In the genomic region with DNA sequence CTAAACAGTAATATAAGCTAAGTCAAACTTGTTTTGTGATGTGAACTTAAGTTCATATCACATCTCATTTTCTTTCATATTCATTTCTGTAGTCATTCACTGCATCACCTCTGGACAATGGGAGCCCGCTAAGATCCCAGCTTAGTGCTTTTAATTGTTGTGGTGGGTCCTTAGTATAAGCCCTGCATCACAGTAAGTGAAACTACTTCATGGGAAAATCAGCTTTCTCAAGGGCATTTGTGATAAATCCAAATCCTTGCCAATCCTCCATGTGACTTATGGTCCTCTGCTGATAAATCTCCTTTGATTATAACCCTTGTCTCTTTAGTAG, we compare ENCODE assay signal across 33 cellular contexts.
A peak's percentile ranks its signal among the peaks of the same experiment; 100 is the strongest.
DNase-seq lines count a peak whose midpoint lies in the region; ATAC-seq and TF ChIP-seq lines count a peak whose summit lies in the region.
"Had no signal": no experiment of that assay in that cellular context is flagged by ENCODE, and none has a peak within 500 bp of the region (broad histone marks: within the 10 kb centered on the region; RNA-seq: fewer than 3 reads in every experiment).

No MANE protein-coding gene starts in this region.

- H3K36me3 ChIP-seq in heart left ventricle = peaks cover 0 to 5% (median 0%) of the 10 kb centered on the region in 9 donors
- no peaks in the 10 kb centered on the region for H3K36me3 ChIP-seq in right atrium auricular region
- no peaks in the 10 kb centered on the region for H3K36me3 ChIP-seq in adrenal gland (replicated peaks in 1 of 2)
- H3K36me3 ChIP-seq: MG63, SJCRH30, spleen, thyroid gland, uterus had no signal

- H3K36me3 Mint-ChIP-seq in progenitor cell of endocrine pancreas (ENCODE audit: insufficient read depth) = peaks cover 46% of the 10 kb centered on the region
- H3K36me3 Mint-ChIP-seq: activated CD8-positive, alpha-beta memory T cell treated with anti-CD3 and anti-CD28 coated beads, Interleukin-2, amount 10 ng/mL, durations not matched to agents 7 days and 5 days; CD14-positive monocyte had no signal

- H3K4me1 Mint-ChIP-seq in progenitor cell of endocrine pancreas (ENCODE audit: low read depth) = peaks cover 25% of the 10 kb centered on the region
- H3K4me1 Mint-ChIP-seq: activated CD8-positive, alpha-beta memory T cell treated with anti-CD3 and anti-CD28 coated beads, Interleukin-2, amount 10 ng/mL, durations not matched to agents 7 days and 5 days had no signal

- ATAC-seq in heart left ventricle (no peak), left lobe of liver (peak; percentile 25), HG02852 (IDR thresholded peaks at IDR 0.05; ENCODE audit: unreplicated experiment) (no peak)
- ATAC-seq: activated CD8-positive, alpha-beta memory T cell treated with anti-CD3 and anti-CD28 coated beads, Interleukin-2, amount 10 ng/mL, durations not matched to agents 7 days and 5 days; esophagus mucosa; foreskin keratinocyte; right cardiac atrium had no signal

- H3K27ac Mint-ChIP-seq in progenitor cell of endocrine pancreas = peak overlapping the region; percentile 86
- H3K27ac Mint-ChIP-seq: activated CD8-positive, alpha-beta memory T cell treated with anti-CD3 and anti-CD28 coated beads, Interleukin-2, amount 10 ng/mL, durations not matched to agents 7 days and 5 days; CD14-positive monocyte had no signal

- peaks cover 0 to 15% (median 0%) of the 10 kb centered on the region in 12 donors for H3K9me3 ChIP-seq in heart left ventricle
- no peaks in the 10 kb centered on the region for H3K9me3 ChIP-seq in right atrium auricular region
- H3K9me3 ChIP-seq in adrenal gland (replicated peaks in 1 of 3) = no peaks in the 10 kb centered on the region
- H3K9me3 ChIP-seq: SJCRH30, thyroid gland, uterus had no signal

- no peak for TF ChIP-seq CTCF in heart left ventricle (IDR thresholded peaks at IDR 0.05)
- TF ChIP-seq CTCF in right atrium auricular region (IDR thresholded peaks at IDR 0.05) = no peak
- TF ChIP-seq CTCF in adrenal gland (IDR thresholded peaks at IDR 0.05) = no peak
- TF ChIP-seq CTCF in progenitor cell of endocrine pancreas (IDR thresholded peaks at IDR 0.05; ENCODE audit: unreplicated experiment) = no peak
- TF ChIP-seq CTCF in foreskin fibroblast (IDR thresholded peaks at IDR 0.05; ENCODE audit: low read depth, low read length) = no peak

- H3K4me1 ChIP-seq in heart left ventricle = peaks cover 0 to 48% (median 23%) of the 10 kb centered on the region in 12 donors
- peaks cover 0 to 23% of the 10 kb centered on the region in 2 donors for H3K4me1 ChIP-seq in right atrium auricular region
- peaks cover 12 to 40% of the 10 kb centered on the region in 2 donors for H3K4me1 ChIP-seq in adrenal gland (replicated peaks in 1 of 2)
- H3K4me1 ChIP-seq: Caco-2, spleen had no signal

- peaks cover 19% of the 10 kb centered on the region for H3K9me3 Mint-ChIP-seq in progenitor cell of endocrine pancreas (ENCODE audit: low read depth)

- intact Hi-C loops in heart left ventricle (cut with DNase I) = loop anchor here in 1 of 10 donors (10.0 kb wide), 1 partner anchor 57 kb away; no protein-coding TSS in a partner anchor
- intact Hi-C loops in adrenal gland (cut with DNase I) = no loop called here

- no peak for TF ChIP-seq POLR2A in heart left ventricle (IDR thresholded peaks at IDR 0.05)
- no peak for TF ChIP-seq POLR2A in adrenal gland (IDR thresholded peaks at IDR 0.05)

- H3K27ac ChIP-seq in heart left ventricle (peak overlapping the region in 7 of 12 donors; percentile 3 to 47 (median 33)), right atrium auricular region (peak overlapping the region in 1 of 2 donors; percentile 24), adrenal gland (peak overlapping the region in 3 of 5 donors; percentile 6 to 51 (median 34))
- H3K27ac ChIP-seq: foreskin keratinocyte, GM23248, parathyroid adenoma, SJCRH30, spleen, thyroid gland, uterus had no signal

- H3K4me3 Mint-ChIP-seq in progenitor cell of endocrine pancreas (ENCODE audit: low read depth) = no peak overlapping the region
- H3K4me3 Mint-ChIP-seq: activated CD8-positive, alpha-beta memory T cell treated with anti-CD3 and anti-CD28 coated beads, Interleukin-2, amount 10 ng/mL, durations not matched to agents 7 days and 5 days; CD14-positive monocyte had no signal

- no peaks in the 10 kb centered on the region for H3K27me3 Mint-ChIP-seq in progenitor cell of endocrine pancreas
- H3K27me3 Mint-ChIP-seq: activated CD8-positive, alpha-beta memory T cell treated with anti-CD3 and anti-CD28 coated beads, Interleukin-2, amount 10 ng/mL, durations not matched to agents 7 days and 5 days had no signal

- DNase-seq in heart left ventricle (no peak), right atrium auricular region (ENCODE audit: low spot score) (no peak), adrenal gland (no peak), left lobe of liver (ENCODE audit: low spot score) (no peak), progenitor cell of endocrine pancreas (ENCODE audit: low spot score, unreplicated experiment) (no peak), foreskin fibroblast (no peak), DMS 273 treated with DMSO at 0.1 percent for 48 hours (lab: John Stamatoyannopoulos, UW) (no peak)
- DNase-seq: activated CD4-positive, alpha-beta T cell treated with anti-CD3 and anti-CD28 coated beads, Interleukin-2, amount 50 U/mL, for 4 hours; activated CD8-positive, alpha-beta memory T cell treated with anti-CD3 and anti-CD28 coated beads, Interleukin-2, amount 10 ng/mL, durations not matched to agents 7 days and 5 days; activated T-cell treated with anti-CD3 and anti-CD28 coated beads, Interleukin-2, amount 50 U/mL, for 48 hours; Caco-2; central memory CD4-positive, alpha-beta T cell; DND-41; foreskin keratinocyte; GM23248; head of caudate nucleus; KBM-7; kidney glomerular epithelial cell; mammary epithelial cell; MG63; NCI-H2081; NCI-H345; NCI-H748 treated with DMSO at 0.1 percent for 48 hours; right cardiac atrium; spleen; stimulated activated CD4-positive, alpha-beta T cell treated with anti-CD3 and anti-CD28 coated beads, Interleukin-2, amount 100 ng/mL, for 24 hours; thyroid gland; uterus had no signal

- 79 to 100% (median 95%) methylated on average over 1 of the region's 1 CpG for WGBS in heart left ventricle, 4 donors
- WGBS in adrenal gland, 4 donors = 74 to 82% (median 80%) methylated on average over 1 of the region's 1 CpG

- H3K27me3 ChIP-seq in heart left ventricle = no peaks in the 10 kb centered on the region
- H3K27me3 ChIP-seq in right atrium auricular region = no peaks in the 10 kb centered on the region
- no peaks in the 10 kb centered on the region for H3K27me3 ChIP-seq in adrenal gland
- H3K27me3 ChIP-seq: foreskin keratinocyte, MG63, SJCRH30, spleen, thyroid gland, uterus had no signal

- H3K4me3 ChIP-seq in heart left ventricle (no peak overlapping the region), right atrium auricular region (no peak overlapping the region), adrenal gland (peak overlapping the region in 1 of 4 donors; percentile 4), foreskin fibroblast (ENCODE audit: low read depth in 1 of 2, low read length in 2 of 2) (no peak overlapping the region)
- H3K4me3 ChIP-seq: GM23248, MG63, SJCRH30, spleen, thyroid gland, uterus had no signal
